ENCODE assay signal across 11 cellular contexts in genomic region chr17:1997146-1997586, GRCh38. TPM values are rescaled to one million over a fixed set of nuclear protein-coding genes. Genes with fewer than 3 reads are reported as not detected.
A peak's percentile ranks its signal among the peaks of the same experiment; 100 is the strongest.
DNase-seq lines count a peak whose midpoint lies in the region; ATAC-seq and TF ChIP-seq lines count a peak whose summit lies in the region.
"Had no signal": no experiment of that assay in that cellular context is flagged by ENCODE, and none has a peak within 500 bp of the region (broad histone marks: within the 10 kb centered on the region; RNA-seq: fewer than 3 reads in every experiment).

No MANE protein-coding gene starts in this region.

- no peaks in the 10 kb centered on the region for H4K20me1 ChIP-seq in smooth muscle cell (ENCODE audit: low read depth)

- WGBS in smooth muscle cell (ENCODE audit: low lambda C conversion rate): 56% methylated on average over 12 of the region's 12 CpGs
- no CpG with 5 or more reads among the region's 12 CpGs for WGBS in trophoblast cell (ENCODE audit: extremely low coverage, insufficient coverage, insufficient read length)

- TF ChIP-seq CTCF in WERI-Rb-1 (IDR thresholded peaks at IDR 0.05; ENCODE audit: low read depth, low read length) (no peak), smooth muscle cell (IDR thresholded peaks at IDR 0.05; ENCODE audit: borderline replicate concordance, insufficient read depth, poor library complexity, severe bottlenecking) (no peak)

- no peak overlapping the region for H3K14ac ChIP-seq in trophoblast cell (ENCODE audit: low read length)

- H3K9ac ChIP-seq in smooth muscle cell (ENCODE audit: low read depth) (no peak overlapping the region), trophoblast cell (ENCODE audit: low read length) (no peak overlapping the region)

- H3K4ac ChIP-seq in trophoblast cell (ENCODE audit: low read depth, low read length): no peak overlapping the region

- no peak overlapping the region for H2BK120ac ChIP-seq in trophoblast cell (ENCODE audit: insufficient read depth, low read length, poor library complexity)

- H4K8ac ChIP-seq in trophoblast cell (ENCODE audit: low read depth, low read length): no peak overlapping the region

- no peak overlapping the region for H2BK5ac ChIP-seq in trophoblast cell (ENCODE audit: low read depth, low read length, poor library complexity)

- ATAC-seq in GM19467 (IDR thresholded peaks at IDR 0.05; ENCODE audit: unreplicated experiment): no peak
- ATAC-seq in HG02840 (IDR thresholded peaks at IDR 0.05; ENCODE audit: low FRiP score, unreplicated experiment): no peak

- H3K23ac ChIP-seq in trophoblast cell (ENCODE audit: low read length): no peak overlapping the region

- H3K36me3 ChIP-seq in WERI-Rb-1 (peaks cover 3% of the 10 kb centered on the region; the same call in 1 of the 2 replicates), smooth muscle cell (ENCODE audit: low read depth) (no peaks in the 10 kb centered on the region), trophoblast cell (ENCODE audit: control insufficient read depth in 1 of 2, insufficient read depth in 2 of 2, low read length in 2 of 2) (no peaks in the 10 kb centered on the region)

- H3K4me2 ChIP-seq in smooth muscle cell (no peak overlapping the region), trophoblast cell (ENCODE audit: low read length) (no peak overlapping the region)

- no peak overlapping the region for H3K18ac ChIP-seq in trophoblast cell (ENCODE audit: low read length)

- H3K4me1 ChIP-seq in smooth muscle cell (ENCODE audit: low read depth) (peaks cover 33% of the 10 kb centered on the region), trophoblast cell (ENCODE audit: control insufficient read depth in 1 of 2, insufficient read depth in 2 of 2, low read length in 2 of 2) (peaks cover 10 to 16% of the 10 kb centered on the region in 2 experiments)

- no peak overlapping the region for H2BK12ac ChIP-seq in trophoblast cell (ENCODE audit: low read length)

- H3K27ac ChIP-seq in WERI-Rb-1 (peak overlapping the region; percentile 96), smooth muscle cell (ENCODE audit: low read depth) (no peak overlapping the region), trophoblast cell (ENCODE audit: low read depth, low read length) (no peak overlapping the region)

- H3F3A ChIP-seq in smooth muscle cell (ENCODE audit: low read depth): peaks cover 6% of the 10 kb centered on the region

- H4K91ac ChIP-seq in trophoblast cell (ENCODE audit: low read depth, low read length): no peak overlapping the region

- no peaks in the 10 kb centered on the region for H3K79me2 ChIP-seq in smooth muscle cell (ENCODE audit: low read depth)
- no peaks in the 10 kb centered on the region for H3K79me2 ChIP-seq in trophoblast cell (ENCODE audit: control insufficient read depth, insufficient read depth, low read length, poor library complexity)

- no peaks in the 10 kb centered on the region for H3K79me1 ChIP-seq in trophoblast cell (ENCODE audit: low read length)

- H3K4me3 ChIP-seq in WERI-Rb-1 (ENCODE audit: low read depth, low read length) (no peak overlapping the region), smooth muscle cell (no peak overlapping the region), trophoblast cell (ENCODE audit: low read depth, low read length) (no peak overlapping the region)

- H3K9me3 ChIP-seq in WERI-Rb-1 (ENCODE audit: severe bottlenecking) (no peaks in the 10 kb centered on the region), smooth muscle cell (replicated peaks; ENCODE audit: low read depth) (no peaks in the 10 kb centered on the region), trophoblast cell (ENCODE audit: insufficient read depth, low read depth, low read length) (no peaks in the 10 kb centered on the region)

- H3K27me3 ChIP-seq in WERI-Rb-1 (ENCODE audit: insufficient read depth, low read depth, severe bottlenecking) (no peaks in the 10 kb centered on the region), smooth muscle cell (ENCODE audit: low read depth) (no peaks in the 10 kb centered on the region), trophoblast cell (ENCODE audit: insufficient read depth, low read length) (peaks cover 6% of the 10 kb centered on the region)

- H2AK5ac ChIP-seq in trophoblast cell (ENCODE audit: low read length): no peak overlapping the region

- peak; percentile 8 for DNase-seq in DMS153 (lab: John Stamatoyannopoulos, UW)
- no peak for DNase-seq in DMS153 treated with DMSO at 0.1 percent for 48 hours (lab: John Stamatoyannopoulos, UW; ENCODE audit: unreplicated experiment)
- DNase-seq in WERI-Rb-1: no peak
- DNase-seq in islet precursor cell: peak; percentile 59
- no peak for DNase-seq in smooth muscle cell (lab: John Stamatoyannopoulos, UW; ENCODE audit: unreplicated experiment)
- no peak for DNase-seq in trophoblast cell
- DNase-seq: 8988T; activated CD8-positive, alpha-beta memory T cell treated with anti-CD3 and anti-CD28 coated beads for 24 hours; GDM1 had no signal

- H2AFZ ChIP-seq in smooth muscle cell (ENCODE audit: low read depth) (peak overlapping the region; percentile 48), trophoblast cell (ENCODE audit: insufficient read depth, low read length, poor library complexity) (no peak overlapping the region)

- H4K12ac ChIP-seq in trophoblast cell (ENCODE audit: low read depth, low read length): no peak overlapping the region

RNA-seq across cellular contexts. Expression of gene RTN4RL1, which starts 28.0 kb away (rescaled TPM):
- total RNA-seq in smooth muscle cell: not detected in 2 replicates
- not detected in 2 replicates for polyA plus RNA-seq in smooth muscle cell
- 0.55 and 0.57 TPM in 2 replicates for polyA plus RNA-seq in trophoblast cell (2013)

RNA-seq across cellular contexts. Expression of gene DPH1, which starts 32.8 kb away (rescaled TPM):
- 15.9 and 18.1 TPM in 2 replicates for total RNA-seq in smooth muscle cell
- polyA plus RNA-seq in smooth muscle cell: 33.6 and 46.6 TPM in 2 replicates
- 15.0 and 15.8 TPM in 2 replicates for polyA plus RNA-seq in trophoblast cell (2013)

RNA-seq across cellular contexts. Expression of gene OVCA2, which starts 44.7 kb away (rescaled TPM):
- 42.6 and 46.7 TPM in 2 replicates for total RNA-seq in smooth muscle cell
- 47.6 and 59.5 TPM in 2 replicates for polyA plus RNA-seq in smooth muscle cell
- 40.2 and 44.9 TPM in 2 replicates for polyA plus RNA-seq in trophoblast cell (2013)

RNA-seq across cellular contexts. Expression of gene HIC1, which starts 57.7 kb away (rescaled TPM):
- 2.6 and 2.9 TPM in 2 replicates for total RNA-seq in smooth muscle cell
- polyA plus RNA-seq in smooth muscle cell: 3.5 and 5.2 TPM in 2 replicates
- polyA plus RNA-seq in trophoblast cell (2013): 1.4 and 1.7 TPM in 2 replicates

Comparison
In these comparisons a context has a peak if more than half of its experiments do, and no peak if none do; other contexts are left out.
1. DNase-seq: peak in DMS153 (single experiment) and islet precursor cell (single experiment); none in DMS153 treated with DMSO at 0.1 percent for 48 hours (single experiment), WERI-Rb-1 (single experiment), smooth muscle cell (single experiment) and trophoblast cell (0 of 2).